ENCODE assay signal across 9 cellular contexts in genomic region chr6:1686117-1687098, GRCh38.
DNase-seq lines count a peak whose midpoint lies in the region; ATAC-seq, FAIRE-seq and TF ChIP-seq lines count a peak whose summit lies in the region.
"Had no signal": no experiment of that assay in that cellular context is flagged by ENCODE, and none has a peak within 500 bp of the region (broad histone marks: within the 10 kb centered on the region; RNA-seq: fewer than 3 reads in every experiment).

No MANE protein-coding gene starts in this region.

- H3K9me3 ChIP-seq in A549: no peaks in the 10 kb centered on the region

- WGBS in A549 (ENCODE audit: missing lambda C conversion rate): 76% methylated on average over 9 of the region's 9 CpGs

- DNase-seq in A549 (ENCODE audit: low read depth in 1 of 2, low spot score in 1 of 2) (no peak), HT1080 (ENCODE audit: low read depth) (peak; percentile 82), T1000 (lab: John Stamatoyannopoulos, UW) (peak; percentile 53), left ventricle myocardium superior (no peak), CD1c-positive myeloid dendritic cell (ENCODE audit: extremely low spot score) (no peak)
- DNase-seq in effector memory CD8-positive, alpha-beta T cell: no peak
- DNase-seq: stimulated activated CD4-positive, alpha-beta T cell treated with anti-CD3 and anti-CD28 coated beads, Interleukin-2, amount 100 ng/mL, for 24 hours had no signal

- no peaks in the 10 kb centered on the region for H3K36me3 Mint-ChIP-seq in effector memory CD8-positive, alpha-beta T cell (ENCODE audit: insufficient read depth)

- H3K4me3 ChIP-seq in A549: no peak overlapping the region

- POLR2A ChIA-PET in A549 (lab: Yijun Ruan, JAX): no interaction called here

- no peaks in the 10 kb centered on the region for H3K27me3 Mint-ChIP-seq in effector memory CD8-positive, alpha-beta T cell

- no peaks in the 10 kb centered on the region for H3K4me1 Mint-ChIP-seq in effector memory CD8-positive, alpha-beta T cell (ENCODE audit: low read depth in 2 of 2)

- FAIRE-seq in A549 (lab: Jason Lieb, UNC): no peak

- no peak for TF ChIP-seq POLR2A in A549 (IDR thresholded peaks at IDR 0.05; ENCODE audit: low read length)

- no peak overlapping the region for H3K27ac Mint-ChIP-seq in effector memory CD8-positive, alpha-beta T cell

- H3K27ac ChIP-seq in A549: no peak overlapping the region

- CTCF ChIA-PET in A549 (lab: Yijun Ruan, JAX): interaction anchor here (0.6 to 1.8 kb wide), 5 partner anchors 12 to 418 kb away, joined by 3 to 5 read pairs (median 4); no protein-coding TSS in a partner anchor

- TF ChIP-seq RAD21 in A549 (conservative IDR thresholded peaks at IDR 0.05 in 1 of 2, IDR thresholded peaks at IDR 0.05 in 1 of 2): no peak

- TF ChIP-seq CTCF in A549 (IDR thresholded peaks at IDR 0.05): peak; percentile 15; the same call in 1 of the 3 replicates

- no peak overlapping the region for H3K4me3 Mint-ChIP-seq in effector memory CD8-positive, alpha-beta T cell

- H3K9me3 Mint-ChIP-seq in effector memory CD8-positive, alpha-beta T cell: no peaks in the 10 kb centered on the region

- H3K4me2 ChIP-seq in A549: no peak overlapping the region

- TF ChIP-seq EP300 in A549 (IDR thresholded peaks at IDR 0.05): no peak

- ATAC-seq in A549: no peak
- peak; percentile 81 for ATAC-seq in left ventricle myocardium superior
- no peak for ATAC-seq in GM18511 (IDR thresholded peaks at IDR 0.05; ENCODE audit: unreplicated experiment)
- no peak for ATAC-seq in HG03439 (IDR thresholded peaks at IDR 0.05; ENCODE audit: unreplicated experiment)
- no peak for ATAC-seq in effector memory CD8-positive, alpha-beta T cell (replicated peaks)

- intact Hi-C loops in left ventricle myocardium superior (cut with micrococcal nuclease): no loop called here

- H3K4me1 ChIP-seq in A549: no peaks in the 10 kb centered on the region

TF ChIP-seq in A549, 52 proteins besides CTCF, POLR2A, EP300 and RAD21:
- no peak for TF ChIP-seq FOSL2 (IDR thresholded peaks at IDR 0.05)
- TF ChIP-seq FOSL2 (CRISPR knock-in tag; IDR thresholded peaks at IDR 0.05): no peak
- TF ChIP-seq CHD2 (IDR thresholded peaks at IDR 0.05; ENCODE audit: low read length, partially characterized antibody): no peak
- no peak for TF ChIP-seq JUN (IDR thresholded peaks at IDR 0.05)
- no peak for TF ChIP-seq CHD4 (IDR thresholded peaks at IDR 0.05; ENCODE audit: borderline replicate concordance)
- no peak for TF ChIP-seq ZNF302 (CRISPR knock-in tag; IDR thresholded peaks at IDR 0.05)
- TF ChIP-seq RARB (CRISPR knock-in tag; IDR thresholded peaks at IDR 0.05): no peak
- TF ChIP-seq JUNB (IDR thresholded peaks at IDR 0.05): no peak
- TF ChIP-seq USF2 (IDR thresholded peaks at IDR 0.05): no peak
- TF ChIP-seq NPAS2 (CRISPR knock-in tag; IDR thresholded peaks at IDR 0.05; ENCODE audit: borderline replicate concordance): no peak
- no peak for TF ChIP-seq HOXA7 (CRISPR knock-in tag; IDR thresholded peaks at IDR 0.05)
- TF ChIP-seq EHF (CRISPR knock-in tag; IDR thresholded peaks at IDR 0.05): no peak
- no peak for TF ChIP-seq ZFP36 (IDR thresholded peaks at IDR 0.05; ENCODE audit: borderline replicate concordance, partially characterized antibody)
- no peak for TF ChIP-seq MYC (IDR thresholded peaks at IDR 0.05; ENCODE audit: borderline replicate concordance, low read length)
- TF ChIP-seq HOXB5 (CRISPR knock-in tag; IDR thresholded peaks at IDR 0.05): no peak
- no peak for TF ChIP-seq ZSCAN20 (CRISPR knock-in tag; IDR thresholded peaks at IDR 0.05)

Comparison
In these comparisons a context has a peak if more than half of its experiments do, and no peak if none do; other contexts are left out.
1. DNase-seq: peak in HT1080 (single experiment) and T1000 (single experiment); none in A549 (0 of 2), left ventricle myocardium superior (single experiment), CD1c-positive myeloid dendritic cell (single experiment) and effector memory CD8-positive, alpha-beta T cell (0 of 3).